ENCODE assay signal across 1 cellular context in genomic region chr18:50289103-50289433, GRCh38.
TF ChIP-seq lines count a peak whose summit lies in the region.

No MANE protein-coding gene starts in this region.

TF ChIP-seq in HCT116, 20 proteins besides CTCF, POLR2A, EP300 and RAD21 (continued from another document):
- TF ChIP-seq REST (IDR thresholded peaks at IDR 0.05; ENCODE audit: low read depth), result no peak
- TF ChIP-seq EGR1 (IDR thresholded peaks at IDR 0.05; ENCODE audit: low read depth), result no peak
- TF ChIP-seq ZFX (IDR thresholded peaks at IDR 0.05), result no peak
- TF ChIP-seq ELF1 (IDR thresholded peaks at IDR 0.05; ENCODE audit: borderline replicate concordance, low read depth), result no peak
- TF ChIP-seq POLR2AphosphoS5 (IDR thresholded peaks at IDR 0.05; ENCODE audit: low read depth, low read length), result no peak
- no peak for TF ChIP-seq FOSL1 (IDR thresholded peaks at IDR 0.05; ENCODE audit: low read depth)
- no peak for TF ChIP-seq SRF (IDR thresholded peaks at IDR 0.05; ENCODE audit: low read depth)
- no peak for TF ChIP-seq SP1 (IDR thresholded peaks at IDR 0.05; ENCODE audit: low read depth)
TF ChIP-seq in HCT116: peak in this region for 0.
